ENCODE assay signal across 14 cellular contexts in the genomic region with DNA sequence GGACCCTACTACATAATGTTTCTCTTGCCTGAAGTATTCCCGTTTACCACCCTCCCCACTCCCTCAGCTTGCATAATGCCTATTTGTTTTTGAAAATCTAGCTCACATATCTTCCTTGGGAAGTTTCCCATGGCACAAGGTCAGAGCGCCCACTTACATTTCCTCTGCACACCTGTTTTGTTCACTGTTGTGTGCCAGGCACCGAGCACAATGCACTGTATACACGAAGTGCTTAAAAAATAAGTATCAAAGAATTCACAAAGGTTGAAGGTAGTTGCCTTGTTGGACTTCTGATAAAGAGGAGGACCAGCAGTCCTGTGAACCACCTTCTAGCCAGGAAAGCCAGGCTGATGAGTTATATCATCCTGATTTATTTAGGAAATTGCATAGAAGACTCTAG. TPM values are rescaled to one million over a fixed set of nuclear protein-coding genes. Genes with fewer than 3 reads are reported as not detected.
DNase-seq lines count a peak whose midpoint lies in the region; ATAC-seq and TF ChIP-seq lines count a peak whose summit lies in the region.
"Had no signal": no experiment of that assay in that cellular context is flagged by ENCODE, and none has a peak within 500 bp of the region (broad histone marks: within the 10 kb centered on the region; RNA-seq: fewer than 3 reads in every experiment).

No MANE protein-coding gene starts in this region.

- no peaks in the 10 kb centered on the region for H3K9me3 ChIP-seq in MM.1S (replicated peaks; ENCODE audit: insufficient read depth, low read length)
- no peaks in the 10 kb centered on the region for H3K9me3 ChIP-seq in esophagus muscularis mucosa

- intact Hi-C loops in esophagus muscularis mucosa (cut with DNase I): no loop called here

- H3K4me3 Mint-ChIP-seq in stimulated activated naive B cell treated with anti-CD40 and anti-IgM and Interleukin-4, amounts not matched to agents 10 μg/mL and 1 μg/mL and 100 μg/mL, for 72 hours: no peak overlapping the region
- no peak overlapping the region for H3K4me3 Mint-ChIP-seq in stimulated activated naive CD8-positive, alpha-beta T cell treated with anti-CD3 and anti-CD28 coated beads, Interleukin-15, amount 100 ng/mL, for 72 hours
- H3K4me3 Mint-ChIP-seq: activated CD4-positive, alpha-beta T cell treated with anti-CD3 and anti-CD28 coated beads, Interleukin-2, amount 10 ng/mL, durations not matched to agents 24 days and 14 days had no signal

- H3K27ac Mint-ChIP-seq in stimulated activated naive B cell treated with anti-CD40 and anti-IgM and Interleukin-4, amounts not matched to agents 10 μg/mL and 1 μg/mL and 100 μg/mL, for 72 hours: peak overlapping the region; percentile 3
- H3K27ac Mint-ChIP-seq in stimulated activated naive CD8-positive, alpha-beta T cell treated with anti-CD3 and anti-CD28 coated beads, Interleukin-15, amount 100 ng/mL, for 72 hours: no peak overlapping the region
- H3K27ac Mint-ChIP-seq: activated CD4-positive, alpha-beta T cell treated with anti-CD3 and anti-CD28 coated beads, Interleukin-2, amount 10 ng/mL, durations not matched to agents 24 days and 14 days had no signal

- H2AFZ ChIP-seq in MM.1S (ENCODE audit: low read length): peak overlapping the region; percentile 57

- TF ChIP-seq EP300 in esophagus muscularis mucosa (IDR thresholded peaks at IDR 0.05): no peak

- no peak for ATAC-seq in stimulated activated naive B cell treated with anti-CD40 and anti-IgM and Interleukin-4, amounts not matched to agents 10 μg/mL and 1 μg/mL and 100 μg/mL, for 72 hours (replicated peaks)
- ATAC-seq in HG02981 (IDR thresholded peaks at IDR 0.05; ENCODE audit: unreplicated experiment): no peak
- ATAC-seq in stimulated activated naive CD8-positive, alpha-beta T cell treated with anti-CD3 and anti-CD28 coated beads, Interleukin-15, amount 100 ng/mL, for 72 hours: no peak

- no peaks in the 10 kb centered on the region for H3K36me3 ChIP-seq in MM.1S (replicated peaks; ENCODE audit: insufficient read depth, low read length)
- H3K36me3 ChIP-seq in esophagus muscularis mucosa: no peaks in the 10 kb centered on the region

- DNase-seq in MM.1S (no peak), esophagus muscularis mucosa (ENCODE audit: extremely low spot score) (no peak), mesenteric fat pad (ENCODE audit: low spot score) (peak; percentile 55), NCI-H187 treated with DMSO at 0.1 percent for 48 hours (lab: John Stamatoyannopoulos, UW) (no peak)
- no peak for DNase-seq in stimulated activated naive B cell treated with anti-CD40 and anti-IgM and Interleukin-4, amounts not matched to agents 10 μg/mL and 1 μg/mL and 100 μg/mL, for 72 hours
- DNase-seq in stimulated activated naive CD4-positive, alpha-beta T cell treated with Interleukin-2 at 50 U/mL for 16 hours (lab: John Stamatoyannopoulos, UW): no peak
- no peak for DNase-seq in stimulated activated naive CD8-positive, alpha-beta T cell treated with anti-CD3 and anti-CD28 coated beads, Interleukin-15, amount 100 ng/mL, for 72 hours
- DNase-seq: activated CD4-positive, alpha-beta T cell treated with anti-CD3 and anti-CD28 coated beads, Interleukin-2, amount 10 ng/mL, durations not matched to agents 24 days and 14 days; Kasumi-1; left cardiac atrium; NCI-H1092 treated with DMSO at 0.1 percent for 48 hours; NCI-H2081; NCI-H526 had no signal

- 73% methylated on average over 4 of the region's 4 CpGs for WGBS in esophagus muscularis mucosa

- peak overlapping the region; percentile 31 for H3K9ac ChIP-seq in MM.1S (ENCODE audit: low read length)

- H3K79me2 ChIP-seq in MM.1S (ENCODE audit: low read length): no peaks in the 10 kb centered on the region

- peaks cover 0 to 4% of the 10 kb centered on the region in 2 donors for H3K9me3 Mint-ChIP-seq in stimulated activated naive B cell treated with anti-CD40 and anti-IgM and Interleukin-4, amounts not matched to agents 10 μg/mL and 1 μg/mL and 100 μg/mL, for 72 hours
- H3K9me3 Mint-ChIP-seq in stimulated activated naive CD8-positive, alpha-beta T cell treated with anti-CD3 and anti-CD28 coated beads, Interleukin-15, amount 100 ng/mL, for 72 hours: no peaks in the 10 kb centered on the region
- H3K9me3 Mint-ChIP-seq: activated CD4-positive, alpha-beta T cell treated with anti-CD3 and anti-CD28 coated beads, Interleukin-2, amount 10 ng/mL, durations not matched to agents 24 days and 14 days had no signal

- H3K27me3 ChIP-seq in MM.1S (replicated peaks; ENCODE audit: insufficient read depth, low read length) (no peaks in the 10 kb centered on the region), esophagus muscularis mucosa (no peaks in the 10 kb centered on the region)

- peaks cover 3 to 7% of the 10 kb centered on the region in 2 donors for H3K27me3 Mint-ChIP-seq in stimulated activated naive B cell treated with anti-CD40 and anti-IgM and Interleukin-4, amounts not matched to agents 10 μg/mL and 1 μg/mL and 100 μg/mL, for 72 hours
- peaks cover 12% of the 10 kb centered on the region for H3K27me3 Mint-ChIP-seq in stimulated activated naive CD8-positive, alpha-beta T cell treated with anti-CD3 and anti-CD28 coated beads, Interleukin-15, amount 100 ng/mL, for 72 hours

- peaks cover 18% of the 10 kb centered on the region for H3F3A ChIP-seq in MM.1S (ENCODE audit: insufficient read depth, low read length)

- H3K4me3 ChIP-seq in MM.1S (ENCODE audit: low read length) (peak overlapping the region; percentile 21; the same call in 1 of the 2 replicates), esophagus muscularis mucosa (no peak overlapping the region)

- H3K27ac ChIP-seq in MM.1S (ENCODE audit: low read length): peak overlapping the region; percentile 79
- H3K27ac ChIP-seq in esophagus muscularis mucosa (replicated peaks in 1 of 4): peak overlapping the region; percentile 38 to 61 (median 46)

- no peaks in the 10 kb centered on the region for H4K20me1 ChIP-seq in MM.1S (ENCODE audit: insufficient read depth, low read length)

- peak overlapping the region; percentile 77 for H3K4me2 ChIP-seq in MM.1S (ENCODE audit: low read depth, low read length)

- peaks cover 35 to 46% of the 10 kb centered on the region in 2 donors for H3K4me1 Mint-ChIP-seq in stimulated activated naive B cell treated with anti-CD40 and anti-IgM and Interleukin-4, amounts not matched to agents 10 μg/mL and 1 μg/mL and 100 μg/mL, for 72 hours
- H3K4me1 Mint-ChIP-seq in stimulated activated naive CD8-positive, alpha-beta T cell treated with anti-CD3 and anti-CD28 coated beads, Interleukin-15, amount 100 ng/mL, for 72 hours: peaks cover 16% of the 10 kb centered on the region

- H3K4me1 ChIP-seq in MM.1S (ENCODE audit: low read length) (peaks cover 52% of the 10 kb centered on the region), esophagus muscularis mucosa (peaks cover 20 to 38% (median 27%) of the 10 kb centered on the region in 4 donors)

- TF ChIP-seq CTCF in MM.1S (IDR thresholded peaks at IDR 0.05; ENCODE audit: low read length) (no peak), esophagus muscularis mucosa (IDR thresholded peaks at IDR 0.05) (no peak)

- H3K9me2 ChIP-seq in MM.1S (replicated peaks; ENCODE audit: insufficient read depth, low read length): no peaks in the 10 kb centered on the region

- no peak for TF ChIP-seq POLR2A in esophagus muscularis mucosa (IDR thresholded peaks at IDR 0.05; ENCODE audit: low read depth)

- peaks cover 0 to 3% of the 10 kb centered on the region in 2 donors for H3K36me3 Mint-ChIP-seq in stimulated activated naive B cell treated with anti-CD40 and anti-IgM and Interleukin-4, amounts not matched to agents 10 μg/mL and 1 μg/mL and 100 μg/mL, for 72 hours

RNA-seq across cellular contexts. Expression of a gene that starts 16.8 kb away (rescaled TPM):
- total RNA-seq in esophagus muscularis mucosa (1,000 to 10,000 TPM in 3 of 4 donors, 100 to 1,000 TPM in 1; 809 to 1,532 (median 1,203) TPM), mesenteric fat pad (677 TPM)
